In the genomic region with DNA sequence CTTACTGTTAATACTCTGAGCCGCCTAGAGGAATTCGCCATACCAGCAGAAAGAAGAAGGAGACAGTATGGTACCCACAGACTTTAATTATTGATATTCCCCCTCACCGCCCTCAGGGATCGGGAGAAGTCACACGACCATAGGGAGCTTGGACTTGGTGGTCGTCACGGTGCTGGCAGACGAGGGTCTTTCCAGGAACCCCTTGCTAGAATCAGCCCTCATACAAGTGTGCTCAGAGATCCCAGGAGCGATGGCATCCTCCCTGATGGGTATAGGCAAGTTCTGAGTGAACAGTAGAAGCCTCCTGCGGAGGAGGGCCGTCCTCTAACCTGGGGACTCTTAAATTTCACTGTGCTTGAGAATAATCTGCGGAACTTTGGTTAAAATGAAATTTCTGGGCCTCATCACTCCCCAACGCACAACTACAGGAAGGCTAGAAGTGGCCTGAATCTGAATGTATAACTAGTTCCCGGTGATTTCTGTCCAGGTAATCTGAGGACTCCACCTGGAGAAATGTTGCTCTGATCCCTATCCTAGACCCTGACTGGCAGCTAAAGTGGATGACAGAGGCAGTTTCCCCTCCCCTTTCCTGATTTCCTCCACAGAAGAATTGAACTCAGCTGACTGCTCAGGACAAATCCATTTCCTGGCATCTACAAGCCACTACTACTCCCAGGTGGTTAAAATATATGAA, we compare ENCODE assay signal across 13 cellular contexts. TPM values are rescaled to one million over a fixed set of nuclear protein-coding genes. Genes with fewer than 3 reads are reported as not detected.
DNase-seq lines count a peak whose midpoint lies in the region; ATAC-seq, FAIRE-seq and TF ChIP-seq lines count a peak whose summit lies in the region.
"Had no signal": no experiment of that assay in that cellular context is flagged by ENCODE, and none has a peak within 500 bp of the region (broad histone marks: within the 10 kb centered on the region; RNA-seq: fewer than 3 reads in every experiment).

No MANE protein-coding gene starts in this region.

- peaks cover 4% of the 10 kb centered on the region for H3K27me3 Mint-ChIP-seq in T-helper 2 cell treated with Interferon-gamma antibody and Interleukin-4, amounts not matched to agents 5 μg/mL and 100 μg/mL, for 36 hours (ENCODE audit: low read depth)

- H3K4me1 ChIP-seq in OCI-LY3 (ENCODE audit: low read length): peaks cover 27% of the 10 kb centered on the region
- H3K4me1 ChIP-seq in endothelial cell of umbilical vein (ENCODE audit: control insufficient read depth, extremely low read depth, insufficient read depth, low read length): peaks cover 40% of the 10 kb centered on the region
- no peaks in the 10 kb centered on the region for H3K4me1 ChIP-seq in prostate gland (replicated peaks)
- no peaks in the 10 kb centered on the region for H3K4me1 ChIP-seq in BE2C

- BruUV-seq in endothelial cell of umbilical vein (replicated peaks; lab: Mats Ljungman, UMichigan): no TSS peak

- no peaks in the 10 kb centered on the region for H3K36me3 ChIP-seq in OCI-LY3 (replicated peaks; ENCODE audit: low read depth, low read length)
- H3K36me3 ChIP-seq in endothelial cell of umbilical vein (ENCODE audit: control insufficient read depth in 2 of 2, extremely low read depth in 1 of 2, insufficient read depth in 2 of 2, low read length in 2 of 2): peaks cover 2 to 3% of the 10 kb centered on the region in 2 experiments
- H3K36me3 ChIP-seq in prostate gland: no peaks in the 10 kb centered on the region
- H3K36me3 ChIP-seq in BE2C: no peaks in the 10 kb centered on the region
- H3K36me3 ChIP-seq: tibial nerve had no signal

- peak overlapping the region; percentile 98 for H3K4me3 ChIP-seq in OCI-LY3 (ENCODE audit: low read length)
- H3K4me3 ChIP-seq in endothelial cell of umbilical vein (replicated peaks in 1 of 3; ENCODE audit: insufficient read depth in 1 of 3, low read depth in 1 of 3, low read length in 3 of 3): no peak overlapping the region
- H3K4me3 ChIP-seq in prostate gland: peak overlapping the region in 1 of 2 donors; percentile 45
- no peak overlapping the region for H3K4me3 ChIP-seq in BE2C (ENCODE audit: low read depth, low read length)

- H3K4me3 Mint-ChIP-seq in T-helper 2 cell treated with Interferon-gamma antibody and Interleukin-4, amounts not matched to agents 5 μg/mL and 100 μg/mL, for 36 hours: peak overlapping the region; percentile 96

- H3K79me2 ChIP-seq in OCI-LY3 (ENCODE audit: low read length): no peaks in the 10 kb centered on the region
- H3K79me2 ChIP-seq in endothelial cell of umbilical vein (ENCODE audit: control insufficient read depth, insufficient read depth, low read length): no peaks in the 10 kb centered on the region

- H3K4me1 Mint-ChIP-seq in T-helper 2 cell treated with Interferon-gamma antibody and Interleukin-4, amounts not matched to agents 5 μg/mL and 100 μg/mL, for 36 hours (ENCODE audit: low read depth): peaks cover 5% of the 10 kb centered on the region

- POLR2A ChIA-PET in endothelial cell of umbilical vein (lab: Charles Lee): interaction anchor here (1.1 to 5.0 kb wide), 5 partner anchors 12 to 77 kb away, joined by 3 to 67 read pairs (median 9); a partner anchor contains a TSS

- H3K9me3 Mint-ChIP-seq in T-helper 2 cell treated with Interferon-gamma antibody and Interleukin-4, amounts not matched to agents 5 μg/mL and 100 μg/mL, for 36 hours: no peaks in the 10 kb centered on the region

- TF ChIP-seq CTCF in OCI-LY3 (IDR thresholded peaks at IDR 0.05; ENCODE audit: low read depth, low read length): no peak
- TF ChIP-seq CTCF in endothelial cell of umbilical vein (IDR thresholded peaks at IDR 0.05; ENCODE audit: extremely low read depth in 1 of 2, insufficient read depth in 1 of 2, low read depth in 1 of 2, low read length in 2 of 2): no peak
- TF ChIP-seq CTCF in prostate gland (IDR thresholded peaks at IDR 0.05): no peak
- TF ChIP-seq CTCF in BE2C (IDR thresholded peaks at IDR 0.05; ENCODE audit: low read depth, low read length): no peak

- H2AFZ ChIP-seq in OCI-LY3 (ENCODE audit: low read depth, low read length) (peak overlapping the region; percentile 74; the same call in 1 of the 2 replicates), endothelial cell of umbilical vein (ENCODE audit: low read depth, low read length) (no peak overlapping the region)

- no peak for DNase-seq in T-helper 2 cell treated with Interferon-gamma antibody and Interleukin-4, amounts not matched to agents 5 μg/mL and 100 μg/mL, for 36 hours (ENCODE audit: low spot score)
- DNase-seq in T-helper 2 cell (no peak), endothelial cell of umbilical vein (ENCODE audit: low read depth, low spot score) (peak; percentile 50), prostate gland (ENCODE audit: low spot score) (no peak), BE2C (no peak)
- DNase-seq in stimulated activated CD4-positive, alpha-beta T cell treated with anti-CD3 and anti-CD28 coated beads, Interleukin-4, amount 100 ng/mL, for 1 hour: no peak
- DNase-seq: NCI-H187, SIG-M5 had no signal

- no peak overlapping the region for H3K27ac Mint-ChIP-seq in T-helper 2 cell treated with Interferon-gamma antibody and Interleukin-4, amounts not matched to agents 5 μg/mL and 100 μg/mL, for 36 hours

- CTCF ChIA-PET in endothelial cell of umbilical vein (lab: Charles Lee): interaction anchor here (1.0 to 16.9 kb wide), 17 partner anchors 13 to 129 kb away, joined by 3 to 301 read pairs (median 7); a partner anchor contains a TSS

- WGBS in prostate gland: 65% methylated on average over 14 of the region's 14 CpGs

- dilution Hi-C loops in endothelial cell of umbilical vein (cut with MboI; ENCODE audit: extremely low pct_ligation_motif_present, low sequenced_read_pairs): no loop called here

- FAIRE-seq in endothelial cell of umbilical vein (lab: Jason Lieb, UNC): no peak
- FAIRE-seq: A204.1, endometrium had no signal

- intact Hi-C loops in endothelial cell of umbilical vein (cut with micrococcal nuclease): loop anchor here (1.0 kb wide), 1 partner anchor 12 kb away; no protein-coding TSS in a partner anchor
- intact Hi-C loops in prostate gland (cut with DNase I): no loop called here

- H3K9ac ChIP-seq in OCI-LY3 (ENCODE audit: low read length) (peak overlapping the region; percentile 27; the same call in 1 of the 2 replicates), endothelial cell of umbilical vein (replicated peaks; ENCODE audit: extremely low read depth, insufficient read depth, low read length) (peak overlapping the region; percentile 27)

- H3K27ac ChIP-seq in OCI-LY3 (ENCODE audit: low read length) (no peak overlapping the region), endothelial cell of umbilical vein (ENCODE audit: insufficient read depth, low read depth, low read length) (peak overlapping the region; percentile 70), prostate gland (peak overlapping the region; percentile 60 to 72)

- H4K20me1 ChIP-seq in OCI-LY3 (ENCODE audit: insufficient read depth, low read length) (no peaks in the 10 kb centered on the region), endothelial cell of umbilical vein (replicated peaks; ENCODE audit: control insufficient read depth, extremely low read depth, insufficient read depth, low read length) (no peaks in the 10 kb centered on the region)

- ATAC-seq in GM18909 (IDR thresholded peaks at IDR 0.05; ENCODE audit: poor library complexity, unreplicated experiment): no peak

- H3K4me2 ChIP-seq in OCI-LY3 (ENCODE audit: low read length) (peak overlapping the region; percentile 94), endothelial cell of umbilical vein (ENCODE audit: insufficient read depth, low read length) (peak overlapping the region; percentile 13)

- H3K9me3 ChIP-seq in OCI-LY3 (ENCODE audit: insufficient read depth, low read length): no peaks in the 10 kb centered on the region
- no peaks in the 10 kb centered on the region for H3K9me3 ChIP-seq in endothelial cell of umbilical vein (replicated peaks; ENCODE audit: control insufficient read depth, insufficient read depth, low read length)
- no peaks in the 10 kb centered on the region for H3K9me3 ChIP-seq in prostate gland
- no peaks in the 10 kb centered on the region for H3K9me3 ChIP-seq in BE2C
- H3K9me3 ChIP-seq: tibial nerve had no signal

- TF ChIP-seq POLR2A in endothelial cell of umbilical vein (IDR thresholded peaks at IDR 0.05; ENCODE audit: low read depth, low read length) (peak; percentile 10), prostate gland (IDR thresholded peaks at IDR 0.05) (no peak)

- H3K36me3 Mint-ChIP-seq in T-helper 2 cell treated with Interferon-gamma antibody and Interleukin-4, amounts not matched to agents 5 μg/mL and 100 μg/mL, for 36 hours (ENCODE audit: low read depth): no peaks in the 10 kb centered on the region

- H3K27me3 ChIP-seq in OCI-LY3 (ENCODE audit: low read depth, low read length): no peaks in the 10 kb centered on the region
- no peaks in the 10 kb centered on the region for H3K27me3 ChIP-seq in endothelial cell of umbilical vein (ENCODE audit: control insufficient read depth in 2 of 2, insufficient read depth in 2 of 2, low read length in 2 of 2)
- H3K27me3 ChIP-seq in prostate gland (replicated peaks; ENCODE audit: insufficient read depth): no peaks in the 10 kb centered on the region
- H3K27me3 ChIP-seq in BE2C: peaks cover 61% of the 10 kb centered on the region

- no peaks in the 10 kb centered on the region for H3K9me1 ChIP-seq in endothelial cell of umbilical vein (replicated peaks; ENCODE audit: control insufficient read depth, extremely low read depth, insufficient read depth, low read length)

RNA-seq across cellular contexts. Expression of a gene that starts 4.5 kb away (rescaled TPM):
- total RNA-seq in endothelial cell of umbilical vein (3.6 and 7.0 TPM in 2 replicates), prostate gland (10 to 100 TPM; 28.2 to 38.6 TPM)
- polyA plus RNA-seq in endothelial cell of umbilical vein: 0.94 and 1.2 TPM in 2 replicates
- 0.34 and 0.45 TPM in 2 replicates for polyA plus RNA-seq in endothelial cell of umbilical vein (2011; cell fraction: cytosol; rRNA removed)
- polyA plus RNA-seq in endothelial cell of umbilical vein (2011; cell fraction: nucleus; rRNA removed): 5.8 and 9.3 TPM in 2 replicates
- 1.1 TPM in 2 replicates for polyA plus RNA-seq in endothelial cell of umbilical vein (2012)
- 0.32 and 0.49 TPM in 2 replicates for polyA minus RNA-seq in endothelial cell of umbilical vein
- not detected for polyA minus RNA-seq in endothelial cell of umbilical vein (2011; cell fraction: cytosol; rRNA and poly(A)+ RNA removed)
- polyA minus RNA-seq in endothelial cell of umbilical vein (2011; cell fraction: nucleus; rRNA and poly(A)+ RNA removed): 0.38 and 0.63 TPM in 2 replicates
- 0.74 TPM for polyA plus RNA-seq in BE2C (2012; ENCODE audit: insufficient read depth, insufficient read length, low read depth)

RNA-seq across cellular contexts. Expression of a gene that starts 7.8 kb away (rescaled TPM):
- total RNA-seq in endothelial cell of umbilical vein (30.9 and 33.5 TPM in 2 replicates), prostate gland (1 to 10 TPM; 1.2 to 1.8 TPM)
- polyA plus RNA-seq in endothelial cell of umbilical vein: 29.1 and 31.5 TPM in 2 replicates
- polyA plus RNA-seq in endothelial cell of umbilical vein (2011; cell fraction: cytosol; rRNA removed): 24.3 and 27.7 TPM in 2 replicates
- polyA plus RNA-seq in endothelial cell of umbilical vein (2011; cell fraction: nucleus; rRNA removed): 24.0 and 26.1 TPM in 2 replicates
- 24.3 and 42.3 TPM in 2 replicates for polyA plus RNA-seq in endothelial cell of umbilical vein (2012)
- 7.5 and 11.0 TPM in 2 replicates for polyA minus RNA-seq in endothelial cell of umbilical vein
- 1.3 TPM for polyA minus RNA-seq in endothelial cell of umbilical vein (2011; cell fraction: cytosol; rRNA and poly(A)+ RNA removed)
- 5.5 and 9.1 TPM in 2 replicates for polyA minus RNA-seq in endothelial cell of umbilical vein (2011; cell fraction: nucleus; rRNA and poly(A)+ RNA removed)
- polyA plus RNA-seq in BE2C (2012; ENCODE audit: insufficient read depth, insufficient read length, low read depth): 55.6 TPM

RNA-seq across cellular contexts. Expression of a gene that starts 14.5 kb away (rescaled TPM):
- total RNA-seq in endothelial cell of umbilical vein: 273 and 303 TPM in 2 replicates
- 383 and 451 TPM in 2 replicates for polyA plus RNA-seq in endothelial cell of umbilical vein
- 364 and 365 TPM in 2 replicates for polyA plus RNA-seq in endothelial cell of umbilical vein (2011; cell fraction: cytosol; rRNA removed)
- 321 and 349 TPM in 2 replicates for polyA plus RNA-seq in endothelial cell of umbilical vein (2011; cell fraction: nucleus; rRNA removed)
- 148 and 187 TPM in 2 replicates for polyA plus RNA-seq in endothelial cell of umbilical vein (2012)
- 205 and 226 TPM in 2 replicates for polyA minus RNA-seq in endothelial cell of umbilical vein
- 0.51 TPM for polyA minus RNA-seq in endothelial cell of umbilical vein (2011; cell fraction: cytosol; rRNA and poly(A)+ RNA removed)
- polyA minus RNA-seq in endothelial cell of umbilical vein (2011; cell fraction: nucleus; rRNA and poly(A)+ RNA removed): 66.6 and 81.3 TPM in 2 replicates
- 10 to 100 TPM; 12.1 to 18.6 TPM for total RNA-seq in prostate gland
- 6.5 TPM for polyA plus RNA-seq in BE2C (2012; ENCODE audit: insufficient read depth, insufficient read length, low read depth)

RNA-seq across cellular contexts. Expression of a gene that starts 52.7 kb away (rescaled TPM):
- total RNA-seq in endothelial cell of umbilical vein: 17.0 and 23.2 TPM in 2 replicates
- 5.5 and 5.6 TPM in 2 replicates for polyA plus RNA-seq in endothelial cell of umbilical vein
- polyA plus RNA-seq in endothelial cell of umbilical vein (2011; cell fraction: cytosol; rRNA removed): 4.2 and 5.5 TPM in 2 replicates
- 38.7 and 39.2 TPM in 2 replicates for polyA plus RNA-seq in endothelial cell of umbilical vein (2011; cell fraction: nucleus; rRNA removed)
- polyA plus RNA-seq in endothelial cell of umbilical vein (2012): 6.5 and 10.3 TPM in 2 replicates
- 5.5 and 7.1 TPM in 2 replicates for polyA minus RNA-seq in endothelial cell of umbilical vein
- 4.1 TPM for polyA minus RNA-seq in endothelial cell of umbilical vein (2011; cell fraction: cytosol; rRNA and poly(A)+ RNA removed)
- polyA minus RNA-seq in endothelial cell of umbilical vein (2011; cell fraction: nucleus; rRNA and poly(A)+ RNA removed): 14.6 and 16.4 TPM in 2 replicates
- 10 to 100 TPM; 12.3 to 22.9 TPM for total RNA-seq in prostate gland
- polyA plus RNA-seq in BE2C (2012; ENCODE audit: insufficient read depth, insufficient read length, low read depth): 13.4 TPM

Comparison
In these comparisons a context has a peak if more than half of its experiments do, and no peak if none do; other contexts are left out.
1. RNA of a gene that starts 7.8 kb away (total RNA-seq): 30.9 to 33.5 TPM in endothelial cell of umbilical vein; 1.2 to 1.8 TPM in prostate gland; every median in the first group is over 10 times any median in the second.
2. RNA of a gene that starts 14.5 kb away (total RNA-seq): 273 to 303 TPM in endothelial cell of umbilical vein; 12.1 to 18.6 TPM in prostate gland; every median in the first group is over 10 times any median in the second.